ENCODE assay signal across 14 cellular contexts in genomic region chr22:37148031-37148651, GRCh38. TPM values are rescaled to one million over a fixed set of nuclear protein-coding genes. Genes with fewer than 3 reads are reported as not detected.
DNase-seq lines count a peak whose midpoint lies in the region; ATAC-seq and TF ChIP-seq lines count a peak whose summit lies in the region.
"Had no signal": no experiment of that assay in that cellular context is flagged by ENCODE, and none has a peak within 500 bp of the region (broad histone marks: within the 10 kb centered on the region; RNA-seq: fewer than 3 reads in every experiment).

No MANE protein-coding gene starts in this region.

- no peaks in the 10 kb centered on the region for H3K9me3 ChIP-seq in CD8-positive, alpha-beta T cell (ENCODE audit: low read length)
- H3K9me3 ChIP-seq in hepatocyte (ENCODE audit: low read depth) = no peaks in the 10 kb centered on the region

- H3K27me3 Mint-ChIP-seq in CD8-positive, alpha-beta T cell (ENCODE audit: low read depth) = no peaks in the 10 kb centered on the region
- no peaks in the 10 kb centered on the region for H3K27me3 Mint-ChIP-seq in IgD-negative memory B cell
- no peaks in the 10 kb centered on the region for H3K27me3 Mint-ChIP-seq in activated T-helper 1 cell treated with anti-CD3 and anti-CD28 coated beads, Interleukin-12 subunit alpha, Interleukin-12 subunit beta, Interleukin-2, Interleukin-4 antibody, amounts not matched to agents 30 ng/mL and 10 ng/mL and 1 ng/mL, durations not matched to agents 14 hours and 24 hours and 36 hours (ENCODE audit: insufficient read depth)

- intact Hi-C loops in CD8-positive, alpha-beta T cell (cut with DNase I, micrococcal nuclease) = loop anchor here in 1 of 2 experiments (1.0 kb wide), 2 partner anchors 18 to 69 kb away; no protein-coding TSS in a partner anchor
- intact Hi-C loops in activated T-helper 1 cell treated with anti-CD3 and anti-CD28 coated beads, Interleukin-12 subunit alpha, Interleukin-12 subunit beta, Interleukin-2, Interleukin-4 antibody, amounts not matched to agents 30 ng/mL and 10 ng/mL and 1 ng/mL, durations not matched to agents 14 hours and 24 hours and 36 hours (cut with micrococcal nuclease) = loop anchor here (1.0 kb wide), 1 partner anchor 70 kb away; no protein-coding TSS in a partner anchor

- DNase-seq in CD8-positive, alpha-beta T cell = peak in 4 of 7 experiments; percentile 50 to 64 (median 52)
- no peak for DNase-seq in activated T-helper 1 cell treated with anti-CD3 and anti-CD28 coated beads, Interleukin-12 subunit alpha, Interleukin-12 subunit beta, Interleukin-2, Interleukin-4 antibody, amounts not matched to agents 30 ng/mL and 10 ng/mL and 1 ng/mL, durations not matched to agents 14 hours and 24 hours and 36 hours (ENCODE audit: low spot score)
- DNase-seq in left lobe of liver (ENCODE audit: low spot score) (no peak), KG1 (lab: John Stamatoyannopoulos, UW) (no peak), hepatocyte (ENCODE audit: low spot score) (no peak), DMS153 treated with DMSO at 0.1 percent for 48 hours (lab: John Stamatoyannopoulos, UW; ENCODE audit: unreplicated experiment) (no peak), AG08395 (ENCODE audit: low spot score) (no peak)
- DNase-seq: foreskin melanocyte, NCI-H345 had no signal

- no peak for TF ChIP-seq CTCF in CD8-positive, alpha-beta T cell (IDR thresholded peaks at IDR 0.05)
- no peak for TF ChIP-seq CTCF in hepatocyte (IDR thresholded peaks at IDR 0.05; ENCODE audit: poor library complexity)

- peaks cover 13% of the 10 kb centered on the region for H3K36me3 ChIP-seq in CD8-positive, alpha-beta T cell (ENCODE audit: insufficient read depth, low read length)
- no peaks in the 10 kb centered on the region for H3K36me3 ChIP-seq in hepatocyte (replicated peaks; ENCODE audit: insufficient read depth, low read depth)

- peaks cover 46% of the 10 kb centered on the region for H3K36me3 Mint-ChIP-seq in CD8-positive, alpha-beta T cell
- H3K36me3 Mint-ChIP-seq in IgD-negative memory B cell = peaks cover 3% of the 10 kb centered on the region
- peaks cover 54% of the 10 kb centered on the region for H3K36me3 Mint-ChIP-seq in activated T-helper 1 cell treated with anti-CD3 and anti-CD28 coated beads, Interleukin-12 subunit alpha, Interleukin-12 subunit beta, Interleukin-2, Interleukin-4 antibody, amounts not matched to agents 30 ng/mL and 10 ng/mL and 1 ng/mL, durations not matched to agents 14 hours and 24 hours and 36 hours (ENCODE audit: low read depth)

- H3K4me1 ChIP-seq in CD8-positive, alpha-beta T cell (ENCODE audit: insufficient read depth, low read length) = peaks cover 60% of the 10 kb centered on the region
- no peaks in the 10 kb centered on the region for H3K4me1 ChIP-seq in hepatocyte (ENCODE audit: insufficient read depth)

- H3K4me1 Mint-ChIP-seq in CD8-positive, alpha-beta T cell (ENCODE audit: low read depth) = peaks cover 64% of the 10 kb centered on the region
- peaks cover 6 to 12% (median 11%) of the 10 kb centered on the region in 3 donors for H3K4me1 Mint-ChIP-seq in IgD-negative memory B cell
- peaks cover 75% of the 10 kb centered on the region for H3K4me1 Mint-ChIP-seq in activated T-helper 1 cell treated with anti-CD3 and anti-CD28 coated beads, Interleukin-12 subunit alpha, Interleukin-12 subunit beta, Interleukin-2, Interleukin-4 antibody, amounts not matched to agents 30 ng/mL and 10 ng/mL and 1 ng/mL, durations not matched to agents 14 hours and 24 hours and 36 hours (ENCODE audit: low read depth)

- no peaks in the 10 kb centered on the region for H3K27me3 ChIP-seq in CD8-positive, alpha-beta T cell (ENCODE audit: insufficient read depth, low read length)
- H3K27me3 ChIP-seq in hepatocyte = no peaks in the 10 kb centered on the region

- ATAC-seq in CD8-positive, alpha-beta T cell = peak; percentile 11
- peak; percentile 9 for ATAC-seq in left lobe of liver

- peaks cover 5% of the 10 kb centered on the region for H3K9me3 Mint-ChIP-seq in CD8-positive, alpha-beta T cell
- H3K9me3 Mint-ChIP-seq in IgD-negative memory B cell = peaks cover 0 to 9% (median 3%) of the 10 kb centered on the region in 3 donors
- peaks cover 11% of the 10 kb centered on the region for H3K9me3 Mint-ChIP-seq in activated T-helper 1 cell treated with anti-CD3 and anti-CD28 coated beads, Interleukin-12 subunit alpha, Interleukin-12 subunit beta, Interleukin-2, Interleukin-4 antibody, amounts not matched to agents 30 ng/mL and 10 ng/mL and 1 ng/mL, durations not matched to agents 14 hours and 24 hours and 36 hours

- H3K4me2 ChIP-seq in hepatocyte = no peak overlapping the region
- H3K4me2 ChIP-seq: KMS-11 had no signal

- H2AFZ ChIP-seq in hepatocyte = no peak overlapping the region

- H3K27ac Mint-ChIP-seq in CD8-positive, alpha-beta T cell = peak overlapping the region; percentile 96
- H3K27ac Mint-ChIP-seq in IgD-negative memory B cell = peak overlapping the region in 2 of 3 donors; percentile 29 to 89
- H3K27ac Mint-ChIP-seq in activated T-helper 1 cell treated with anti-CD3 and anti-CD28 coated beads, Interleukin-12 subunit alpha, Interleukin-12 subunit beta, Interleukin-2, Interleukin-4 antibody, amounts not matched to agents 30 ng/mL and 10 ng/mL and 1 ng/mL, durations not matched to agents 14 hours and 24 hours and 36 hours = peak overlapping the region; percentile 93
- H3K27ac Mint-ChIP-seq: progenitor cell of endocrine pancreas had no signal

- H3K4me3 Mint-ChIP-seq in CD8-positive, alpha-beta T cell = peak overlapping the region; percentile 96
- peak overlapping the region in 2 of 4 donors; percentile 51 to 89 for H3K4me3 Mint-ChIP-seq in IgD-negative memory B cell
- peak overlapping the region; percentile 92 for H3K4me3 Mint-ChIP-seq in activated T-helper 1 cell treated with anti-CD3 and anti-CD28 coated beads, Interleukin-12 subunit alpha, Interleukin-12 subunit beta, Interleukin-2, Interleukin-4 antibody, amounts not matched to agents 30 ng/mL and 10 ng/mL and 1 ng/mL, durations not matched to agents 14 hours and 24 hours and 36 hours

- WGBS in hepatocyte (ENCODE audit: low lambda C conversion rate, missing lambda C conversion rate) = 81% methylated on average over 17 of the region's 17 CpGs

- no peaks in the 10 kb centered on the region for H3K9me2 ChIP-seq in hepatocyte (replicated peaks; ENCODE audit: insufficient read depth)

- CTCF ChIA-PET in CD8-positive, alpha-beta T cell (lab: Charles Lee) = interaction anchor here (1.0 to 9.1 kb wide), 8 partner anchors 16 to 49 kb away, joined by 3 to 86 read pairs (median 4); no protein-coding TSS in a partner anchor

- H3K79me2 ChIP-seq in hepatocyte = no peaks in the 10 kb centered on the region

- peak overlapping the region; percentile 91 for H3K4me3 ChIP-seq in CD8-positive, alpha-beta T cell (ENCODE audit: low read depth, low read length)
- H3K4me3 ChIP-seq in hepatocyte = no peak overlapping the region
- H3K4me3 ChIP-seq: SK-N-MC had no signal

- H3K27ac ChIP-seq in CD8-positive, alpha-beta T cell (ENCODE audit: low read depth, low read length) = peak overlapping the region; percentile 84
- no peak overlapping the region for H3K27ac ChIP-seq in hepatocyte
- H3K27ac ChIP-seq: C4-2B, KMS-11, SK-N-MC had no signal

- POLR2A ChIA-PET in CD8-positive, alpha-beta T cell (lab: Charles Lee) = interaction anchor here (0.6 to 5.9 kb wide), 15 partner anchors 12 to 372 kb away, joined by 3 to 40 read pairs (median 4); partner anchors contain the start of genes IFT27, KCTD17 and RAC2

- H4K20me1 ChIP-seq in hepatocyte (ENCODE audit: insufficient read depth, poor library complexity, severe bottlenecking) = no peaks in the 10 kb centered on the region

RNA-seq across cellular contexts. Expression of gene IL2RB, which starts 1.6 kb away (rescaled TPM):
- 100 to 1,000 TPM; 121 to 129 TPM for total RNA-seq in CD8-positive, alpha-beta T cell
- polyA plus RNA-seq in IgD-negative memory B cell (13.2 TPM), hepatocyte (0.92 and 1.5 TPM in 2 replicates)
- total RNA-seq in activated T-helper 1 cell treated with anti-CD3 and anti-CD28 coated beads, Interleukin-12 subunit alpha, Interleukin-12 subunit beta, Interleukin-2, Interleukin-4 antibody, amounts not matched to agents 30 ng/mL and 10 ng/mL and 1 ng/mL, durations not matched to agents 14 hours and 24 hours and 36 hours = 273 and 278 TPM in 2 replicates
- total RNA-seq in left lobe of liver (1.1 TPM), hepatocyte (0.57 and 1.1 TPM in 2 replicates)
- total RNA-seq: progenitor cell of endocrine pancreas had no signal

RNA-seq across cellular contexts. Expression of gene TMPRSS6, which starts 38.6 kb away (rescaled TPM):
- total RNA-seq in CD8-positive, alpha-beta T cell = under 1 TPM; 0.27 to 0.58 TPM
- not detected for polyA plus RNA-seq in IgD-negative memory B cell
- 2.3 and 3.3 TPM in 2 replicates for total RNA-seq in activated T-helper 1 cell treated with anti-CD3 and anti-CD28 coated beads, Interleukin-12 subunit alpha, Interleukin-12 subunit beta, Interleukin-2, Interleukin-4 antibody, amounts not matched to agents 30 ng/mL and 10 ng/mL and 1 ng/mL, durations not matched to agents 14 hours and 24 hours and 36 hours
- 107 TPM for total RNA-seq in left lobe of liver
- 43.3 and 49.8 TPM in 2 replicates for total RNA-seq in hepatocyte
- polyA plus RNA-seq in hepatocyte = 21.3 and 34.4 TPM in 2 replicates

RNA-seq across cellular contexts. Expression of gene C1QTNF6, which starts 39.9 kb away (rescaled TPM):
- 10 to 100 TPM; 12.0 to 12.9 TPM for total RNA-seq in CD8-positive, alpha-beta T cell
- 1.0 TPM for polyA plus RNA-seq in IgD-negative memory B cell
- 4.8 and 4.9 TPM in 2 replicates for total RNA-seq in activated T-helper 1 cell treated with anti-CD3 and anti-CD28 coated beads, Interleukin-12 subunit alpha, Interleukin-12 subunit beta, Interleukin-2, Interleukin-4 antibody, amounts not matched to agents 30 ng/mL and 10 ng/mL and 1 ng/mL, durations not matched to agents 14 hours and 24 hours and 36 hours
- total RNA-seq in left lobe of liver = 12.6 TPM
- 17.9 and 23.6 TPM in 2 replicates for total RNA-seq in hepatocyte
- polyA plus RNA-seq in hepatocyte = 29.7 and 39.1 TPM in 2 replicates

Comparison
In these comparisons a context has a peak if more than half of its experiments do, and no peak if none do; other contexts are left out.
1. DNase-seq: peak in CD8-positive, alpha-beta T cell (4 of 7); none in activated T-helper 1 cell treated with anti-CD3 and anti-CD28 coated beads, Interleukin-12 subunit alpha, Interleukin-12 subunit beta, Interleukin-2, Interleukin-4 antibody, amounts not matched to agents 30 ng/mL and 10 ng/mL and 1 ng/mL, durations not matched to agents 14 hours and 24 hours and 36 hours (single experiment), left lobe of liver (single experiment), KG1 (single experiment), hepatocyte (single experiment), DMS153 treated with DMSO at 0.1 percent for 48 hours (single experiment) and AG08395 (single experiment).
2. RNA of gene IL2RB, which starts 1.6 kb away (total RNA-seq): 273 to 278 TPM in activated T-helper 1 cell treated with anti-CD3 and anti-CD28 coated beads, Interleukin-12 subunit alpha, Interleukin-12 subunit beta, Interleukin-2, Interleukin-4 antibody, amounts not matched to agents 30 ng/mL and 10 ng/mL and 1 ng/mL, durations not matched to agents 14 hours and 24 hours and 36 hours and 121 to 129 TPM in CD8-positive, alpha-beta T cell; 1.1 TPM in left lobe of liver (single experiment) and 0.57 to 1.1 TPM in hepatocyte; every median in the first group is over 10 times any median in the second.
3. RNA of gene TMPRSS6, which starts 38.6 kb away (total RNA-seq): 107 TPM in left lobe of liver (single experiment) and 43.3 to 49.8 TPM in hepatocyte; 2.3 to 3.3 TPM in activated T-helper 1 cell treated with anti-CD3 and anti-CD28 coated beads, Interleukin-12 subunit alpha, Interleukin-12 subunit beta, Interleukin-2, Interleukin-4 antibody, amounts not matched to agents 30 ng/mL and 10 ng/mL and 1 ng/mL, durations not matched to agents 14 hours and 24 hours and 36 hours and 0.27 to 0.58 TPM in CD8-positive, alpha-beta T cell; every median in the first group is over 10 times any median in the second.
4. Peak in every context shown above with its lines, with median percentiles within 50 percentile points of each other: H3K27ac Mint-ChIP-seq.